In genomic region chr3:37859908-37860199, GRCh38 we compare ENCODE assay signal across 8 cellular contexts. TPM values are rescaled to one million over a fixed set of nuclear protein-coding genes. Genes with fewer than 3 reads are reported as not detected.
DNase-seq lines count a peak whose midpoint lies in the region; ATAC-seq and TF ChIP-seq lines count a peak whose summit lies in the region.

No MANE protein-coding gene starts in this region.

- H3K4me1 Mint-ChIP-seq in activated T-cell treated with anti-CD3 and anti-CD28 coated beads, Interleukin-2, amount 50 U/mL, for 72 hours (ENCODE audit: low read depth): peaks cover 29% of the 10 kb centered on the region
- H3K4me1 Mint-ChIP-seq in memory B cell: peaks cover 12% of the 10 kb centered on the region

- H3K4me3 ChIP-seq in ascending aorta: peak overlapping the region in 1 of 2 donors; percentile 86
- H3K4me3 ChIP-seq in thymus (ENCODE audit: low read length): peak overlapping the region; percentile 73

- H3K4me3 Mint-ChIP-seq in activated T-cell treated with anti-CD3 and anti-CD28 coated beads, Interleukin-2, amount 50 U/mL, for 72 hours: peak overlapping the region; percentile 66 to 90
- H3K4me3 Mint-ChIP-seq in memory B cell: peak overlapping the region; percentile 38

- H3K27me3 ChIP-seq in ascending aorta (no peaks in the 10 kb centered on the region), thymus (ENCODE audit: control insufficient read depth, insufficient read depth) (no peaks in the 10 kb centered on the region)

- TF ChIP-seq CTCF in ascending aorta (IDR thresholded peaks at IDR 0.05): no peak

- H3K27ac Mint-ChIP-seq in activated T-cell treated with anti-CD3 and anti-CD28 coated beads, Interleukin-2, amount 50 U/mL, for 72 hours: peak overlapping the region; percentile 45
- no peak overlapping the region for H3K27ac Mint-ChIP-seq in memory B cell

- peak overlapping the region; percentile 83 to 92 for H3K27ac ChIP-seq in ascending aorta
- peak overlapping the region; percentile 6 for H3K27ac ChIP-seq in thymus (ENCODE audit: low read depth)

- H3K36me3 ChIP-seq in ascending aorta (no peaks in the 10 kb centered on the region), thymus (ENCODE audit: control insufficient read depth, insufficient read depth) (no peaks in the 10 kb centered on the region)

- intact Hi-C loops in ascending aorta (cut with DNase I): no loop called here

- H3K27me3 Mint-ChIP-seq in activated T-cell treated with anti-CD3 and anti-CD28 coated beads, Interleukin-2, amount 50 U/mL, for 72 hours (ENCODE audit: low read depth): peaks cover 13% of the 10 kb centered on the region
- peaks cover 18% of the 10 kb centered on the region for H3K27me3 Mint-ChIP-seq in memory B cell

- WGBS in thymus: 90% methylated on average over 6 of the region's 6 CpGs

- H3K36me3 Mint-ChIP-seq in activated T-cell treated with anti-CD3 and anti-CD28 coated beads, Interleukin-2, amount 50 U/mL, for 72 hours (ENCODE audit: insufficient read depth in 2 of 2): no peaks in the 10 kb centered on the region
- H3K36me3 Mint-ChIP-seq in memory B cell: no peaks in the 10 kb centered on the region

- DNase-seq in activated T-cell treated with anti-CD3 and anti-CD28 coated beads, Interleukin-2, amount 50 U/mL, for 72 hours: no peak
- no peak for DNase-seq in activated T-cell treated with anti-CD3 and anti-CD28 coated beads for 4 hours
- DNase-seq in ascending aorta (ENCODE audit: low spot score in 2 of 2): no peak
- no peak for DNase-seq in memory B cell (ENCODE audit: low spot score in 2 of 2)
- no peak for DNase-seq in NCI-H2081 treated with DMSO at 0.1 percent for 48 hours (lab: John Stamatoyannopoulos, UW)

- H3K9me3 ChIP-seq in ascending aorta: no peaks in the 10 kb centered on the region
- no peaks in the 10 kb centered on the region for H3K9me3 ChIP-seq in thymus (ENCODE audit: control insufficient read depth)

- no peak for ATAC-seq in activated T-cell treated with anti-CD3 and anti-CD28 coated beads, Interleukin-2, amount 50 U/mL, for 72 hours (replicated peaks in 1 of 2)
- ATAC-seq in memory B cell (ENCODE audit: low read depth) (no peak), GM19467 (IDR thresholded peaks at IDR 0.05; ENCODE audit: unreplicated experiment) (no peak), HG03571 (IDR thresholded peaks at IDR 0.05; ENCODE audit: unreplicated experiment) (no peak)

- H3K4me1 ChIP-seq in ascending aorta (peaks cover 7 to 22% of the 10 kb centered on the region in 2 donors), thymus (ENCODE audit: control insufficient read depth, insufficient read depth, low read length) (peaks cover 27% of the 10 kb centered on the region)

- H3K9me3 Mint-ChIP-seq in activated T-cell treated with anti-CD3 and anti-CD28 coated beads, Interleukin-2, amount 50 U/mL, for 72 hours: no peaks in the 10 kb centered on the region
- H3K9me3 Mint-ChIP-seq in memory B cell: no peaks in the 10 kb centered on the region

RNA-seq across cellular contexts. Expression of gene CTDSPL, which starts 1.8 kb away (rescaled TPM):
- 1 to 10 TPM; 6.3 to 7.0 TPM for total RNA-seq in activated T-cell treated with anti-CD3 and anti-CD28 coated beads, Interleukin-2, amount 50 U/mL, for 72 hours
- 80.9 TPM for total RNA-seq in ascending aorta
- polyA plus RNA-seq in thymus: 6.5 TPM

Comparison
In these comparisons a context has a peak if more than half of its experiments do, and no peak if none do; other contexts are left out.
1. RNA of gene CTDSPL, which starts 1.8 kb away (total RNA-seq): 80.9 TPM in ascending aorta (single experiment); 6.3 to 7.0 TPM in activated T-cell treated with anti-CD3 and anti-CD28 coated beads, Interleukin-2, amount 50 U/mL, for 72 hours; every median in the first group is over 10 times any median in the second.